Comparison of ENCODE assay signal across 6 cellular contexts in the genomic region with DNA sequence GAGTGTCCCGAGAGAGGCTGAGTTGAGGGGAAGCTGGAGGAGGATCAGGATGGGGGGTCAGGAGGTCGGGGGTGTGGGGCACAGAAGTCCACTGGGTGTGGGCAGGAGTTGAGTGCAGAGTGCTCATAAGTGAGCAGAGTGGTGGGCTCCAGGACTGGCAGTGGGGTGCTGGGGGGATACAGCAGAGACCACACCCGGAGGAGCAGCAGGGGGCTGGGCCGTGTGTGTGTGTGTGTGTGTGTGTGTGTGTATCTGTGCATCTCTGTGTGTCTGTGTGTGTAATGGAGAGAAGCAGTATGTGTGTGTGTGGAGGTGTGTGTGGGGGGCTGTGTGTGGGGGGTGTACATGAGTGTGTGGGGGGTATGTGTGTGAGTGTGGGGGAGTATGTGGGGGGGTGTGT.
"Had no signal": no experiment of that assay in that cellular context is flagged by ENCODE, and none has a peak within 500 bp of the region (broad histone marks: within the 10 kb centered on the region; RNA-seq: fewer than 3 reads in every experiment).

No MANE protein-coding gene starts in this region.

- H3K4me3 ChIP-seq: GM23338, K562 had no signal

- DNase-seq: H9, HCEC 1CT, HFFc6, IMR-90 had no signal

- H3K4me3 Mint-ChIP-seq: GM23338, H9, HFFc6 had no signal

- H2AFZ ChIP-seq: GM23338 had no signal

- H3K27ac Mint-ChIP-seq: GM23338, H9, HFFc6 had no signal

- ATAC-seq: GM23338, K562 had no signal

- H3K4me2 ChIP-seq: GM23338 had no signal
